ENCODE assay signal across 1 cellular context in the genomic region with DNA sequence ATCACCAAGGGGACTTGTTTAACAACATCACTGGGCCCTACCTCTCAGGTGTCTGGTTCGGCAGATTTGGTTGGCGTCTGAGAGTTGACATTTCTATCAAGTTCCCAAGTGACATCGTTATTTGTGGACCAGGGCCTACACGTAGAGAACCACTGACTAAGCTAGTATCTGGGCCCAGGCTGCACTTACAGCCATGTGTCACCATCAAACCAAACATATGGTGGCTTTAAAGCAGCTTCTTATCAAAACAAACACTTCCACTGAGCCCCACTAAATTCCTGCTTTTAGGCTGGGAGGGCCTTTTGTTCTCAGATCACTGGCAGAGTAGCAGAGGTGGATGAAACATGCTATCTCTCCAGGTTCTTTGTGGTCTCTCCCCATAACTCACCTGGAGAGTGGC.
TF ChIP-seq lines count a peak whose summit lies in the region.

No MANE protein-coding gene starts in this region.

TF ChIP-seq in K562, 482 proteins besides CTCF, POLR2A, EP300 and RAD21 (continued from another document):
- TF ChIP-seq, protein P1, sequence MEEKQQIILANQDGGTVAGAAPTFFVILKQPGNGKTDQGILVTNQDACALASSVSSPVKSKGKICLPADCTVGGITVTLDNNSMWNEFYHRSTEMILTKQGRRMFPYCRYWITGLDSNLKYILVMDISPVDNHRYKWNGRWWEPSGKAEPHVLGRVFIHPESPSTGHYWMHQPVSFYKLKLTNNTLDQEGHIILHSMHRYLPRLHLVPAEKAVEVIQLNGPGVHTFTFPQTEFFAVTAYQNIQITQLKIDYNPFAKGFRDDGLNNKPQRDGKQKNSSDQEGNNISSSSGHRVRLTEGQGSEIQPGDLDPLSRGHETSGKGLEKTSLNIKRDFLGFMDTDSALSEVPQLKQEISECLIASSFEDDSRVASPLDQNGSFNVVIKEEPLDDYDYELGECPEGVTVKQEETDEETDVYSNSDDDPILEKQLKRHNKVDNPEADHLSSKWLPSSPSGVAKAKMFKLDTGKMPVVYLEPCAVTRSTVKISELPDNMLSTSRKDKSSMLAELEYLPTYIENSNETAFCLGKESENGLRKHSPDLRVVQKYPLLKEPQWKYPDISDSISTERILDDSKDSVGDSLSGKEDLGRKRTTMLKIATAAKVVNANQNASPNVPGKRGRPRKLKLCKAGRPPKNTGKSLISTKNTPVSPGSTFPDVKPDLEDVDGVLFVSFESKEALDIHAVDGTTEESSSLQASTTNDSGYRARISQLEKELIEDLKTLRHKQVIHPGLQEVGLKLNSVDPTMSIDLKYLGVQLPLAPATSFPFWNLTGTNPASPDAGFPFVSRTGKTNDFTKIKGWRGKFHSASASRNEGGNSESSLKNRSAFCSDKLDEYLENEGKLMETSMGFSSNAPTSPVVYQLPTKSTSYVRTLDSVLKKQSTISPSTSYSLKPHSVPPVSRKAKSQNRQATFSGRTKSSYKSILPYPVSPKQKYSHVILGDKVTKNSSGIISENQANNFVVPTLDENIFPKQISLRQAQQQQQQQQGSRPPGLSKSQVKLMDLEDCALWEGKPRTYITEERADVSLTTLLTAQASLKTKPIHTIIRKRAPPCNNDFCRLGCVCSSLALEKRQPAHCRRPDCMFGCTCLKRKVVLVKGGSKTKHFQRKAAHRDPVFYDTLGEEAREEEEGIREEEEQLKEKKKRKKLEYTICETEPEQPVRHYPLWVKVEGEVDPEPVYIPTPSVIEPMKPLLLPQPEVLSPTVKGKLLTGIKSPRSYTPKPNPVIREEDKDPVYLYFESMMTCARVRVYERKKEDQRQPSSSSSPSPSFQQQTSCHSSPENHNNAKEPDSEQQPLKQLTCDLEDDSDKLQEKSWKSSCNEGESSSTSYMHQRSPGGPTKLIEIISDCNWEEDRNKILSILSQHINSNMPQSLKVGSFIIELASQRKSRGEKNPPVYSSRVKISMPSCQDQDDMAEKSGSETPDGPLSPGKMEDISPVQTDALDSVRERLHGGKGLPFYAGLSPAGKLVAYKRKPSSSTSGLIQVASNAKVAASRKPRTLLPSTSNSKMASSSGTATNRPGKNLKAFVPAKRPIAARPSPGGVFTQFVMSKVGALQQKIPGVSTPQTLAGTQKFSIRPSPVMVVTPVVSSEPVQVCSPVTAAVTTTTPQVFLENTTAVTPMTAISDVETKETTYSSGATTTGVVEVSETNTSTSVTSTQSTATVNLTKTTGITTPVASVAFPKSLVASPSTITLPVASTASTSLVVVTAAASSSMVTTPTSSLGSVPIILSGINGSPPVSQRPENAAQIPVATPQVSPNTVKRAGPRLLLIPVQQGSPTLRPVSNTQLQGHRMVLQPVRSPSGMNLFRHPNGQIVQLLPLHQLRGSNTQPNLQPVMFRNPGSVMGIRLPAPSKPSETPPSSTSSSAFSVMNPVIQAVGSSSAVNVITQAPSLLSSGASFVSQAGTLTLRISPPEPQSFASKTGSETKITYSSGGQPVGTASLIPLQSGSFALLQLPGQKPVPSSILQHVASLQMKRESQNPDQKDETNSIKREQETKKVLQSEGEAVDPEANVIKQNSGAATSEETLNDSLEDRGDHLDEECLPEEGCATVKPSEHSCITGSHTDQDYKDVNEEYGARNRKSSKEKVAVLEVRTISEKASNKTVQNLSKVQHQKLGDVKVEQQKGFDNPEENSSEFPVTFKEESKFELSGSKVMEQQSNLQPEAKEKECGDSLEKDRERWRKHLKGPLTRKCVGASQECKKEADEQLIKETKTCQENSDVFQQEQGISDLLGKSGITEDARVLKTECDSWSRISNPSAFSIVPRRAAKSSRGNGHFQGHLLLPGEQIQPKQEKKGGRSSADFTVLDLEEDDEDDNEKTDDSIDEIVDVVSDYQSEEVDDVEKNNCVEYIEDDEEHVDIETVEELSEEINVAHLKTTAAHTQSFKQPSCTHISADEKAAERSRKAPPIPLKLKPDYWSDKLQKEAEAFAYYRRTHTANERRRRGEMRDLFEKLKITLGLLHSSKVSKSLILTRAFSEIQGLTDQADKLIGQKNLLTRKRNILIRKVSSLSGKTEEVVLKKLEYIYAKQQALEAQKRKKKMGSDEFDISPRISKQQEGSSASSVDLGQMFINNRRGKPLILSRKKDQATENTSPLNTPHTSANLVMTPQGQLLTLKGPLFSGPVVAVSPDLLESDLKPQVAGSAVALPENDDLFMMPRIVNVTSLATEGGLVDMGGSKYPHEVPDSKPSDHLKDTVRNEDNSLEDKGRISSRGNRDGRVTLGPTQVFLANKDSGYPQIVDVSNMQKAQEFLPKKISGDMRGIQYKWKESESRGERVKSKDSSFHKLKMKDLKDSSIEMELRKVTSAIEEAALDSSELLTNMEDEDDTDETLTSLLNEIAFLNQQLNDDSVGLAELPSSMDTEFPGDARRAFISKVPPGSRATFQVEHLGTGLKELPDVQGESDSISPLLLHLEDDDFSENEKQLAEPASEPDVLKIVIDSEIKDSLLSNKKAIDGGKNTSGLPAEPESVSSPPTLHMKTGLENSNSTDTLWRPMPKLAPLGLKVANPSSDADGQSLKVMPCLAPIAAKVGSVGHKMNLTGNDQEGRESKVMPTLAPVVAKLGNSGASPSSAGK (IDR thresholded peaks at IDR 0.05) = peak; percentile 64
- TF ChIP-seq, protein P2, sequence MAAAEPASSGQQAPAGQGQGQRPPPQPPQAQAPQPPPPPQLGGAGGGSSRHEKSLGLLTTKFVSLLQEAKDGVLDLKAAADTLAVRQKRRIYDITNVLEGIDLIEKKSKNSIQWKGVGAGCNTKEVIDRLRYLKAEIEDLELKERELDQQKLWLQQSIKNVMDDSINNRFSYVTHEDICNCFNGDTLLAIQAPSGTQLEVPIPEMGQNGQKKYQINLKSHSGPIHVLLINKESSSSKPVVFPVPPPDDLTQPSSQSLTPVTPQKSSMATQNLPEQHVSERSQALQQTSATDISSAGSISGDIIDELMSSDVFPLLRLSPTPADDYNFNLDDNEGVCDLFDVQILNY (CRISPR knock-in tag; IDR thresholded peaks at IDR 0.05) = no peak
- no peak for TF ChIP-seq EZH2 (IDR thresholded peaks at IDR 0.05; ENCODE audit: borderline replicate concordance, low read depth, low read length)
